ENCODE assay signal across 9 cellular contexts in the genomic region with DNA sequence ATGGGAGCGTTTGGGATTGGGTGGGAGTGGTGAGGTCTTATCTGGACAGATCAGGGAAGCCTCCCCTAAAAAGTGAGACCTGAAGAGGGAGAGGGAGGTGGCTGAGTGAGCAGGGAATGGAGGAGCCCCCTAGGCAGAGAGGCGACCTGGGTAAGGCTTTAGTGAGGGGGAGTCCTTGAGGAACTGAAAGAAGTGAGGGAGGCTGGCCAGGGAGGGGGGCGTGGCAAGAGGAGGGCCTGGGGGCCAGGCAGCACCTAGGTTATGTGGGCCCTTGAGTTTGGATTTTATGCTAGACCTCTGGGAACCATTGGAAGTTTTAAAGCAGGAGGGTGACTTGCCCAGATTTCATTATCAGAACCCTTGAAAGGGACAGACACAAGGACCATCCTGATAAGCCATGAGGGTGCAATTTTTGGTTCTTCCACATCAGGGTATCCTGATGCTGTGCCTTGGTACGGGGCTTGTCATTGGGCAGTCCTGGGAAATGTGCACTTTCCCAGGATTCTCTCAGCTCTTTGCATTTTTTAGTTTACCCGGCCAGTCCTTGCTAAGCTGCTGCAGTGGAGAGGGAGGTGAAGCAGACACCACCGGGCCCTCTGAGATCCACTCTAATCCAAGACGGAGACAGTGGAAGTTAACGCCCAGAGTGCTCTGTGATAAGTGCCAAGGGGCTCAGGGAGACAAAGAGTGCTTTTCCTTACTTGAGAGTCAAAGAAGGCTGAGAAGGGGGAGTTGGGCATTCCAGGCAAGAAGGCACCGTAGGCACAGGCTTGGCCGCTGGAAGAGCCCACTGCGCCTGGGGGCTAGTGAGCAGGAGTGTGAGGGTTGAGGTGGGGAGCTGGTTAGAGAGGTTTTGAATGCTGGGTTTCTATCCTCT. TPM values are rescaled to one million over a fixed set of nuclear protein-coding genes. Genes with fewer than 3 reads are reported as not detected.
DNase-seq lines count a peak whose midpoint lies in the region; ATAC-seq and TF ChIP-seq lines count a peak whose summit lies in the region.
"Had no signal": no experiment of that assay in that cellular context is flagged by ENCODE, and none has a peak within 500 bp of the region (broad histone marks: within the 10 kb centered on the region; RNA-seq: fewer than 3 reads in every experiment).

No MANE protein-coding gene starts in this region.

- intact Hi-C loops in right lobe of liver (cut with DNase I) = no loop called here
- intact Hi-C loops in vagina (cut with DNase I) = no loop called here

- WGBS in liver = 84% methylated on average over 11 of the region's 11 CpGs
- 47% methylated on average over 3 of the region's 11 CpGs for WGBS in right lobe of liver (ENCODE audit: insufficient coverage, low coverage, low lambda C conversion rate, missing lambda C conversion rate)

- H3K27me3 ChIP-seq in liver (ENCODE audit: control insufficient read depth in 4 of 4, insufficient read depth in 4 of 4, low read length in 3 of 4) = no peaks in the 10 kb centered on the region
- no peaks in the 10 kb centered on the region for H3K27me3 ChIP-seq in right lobe of liver
- no peaks in the 10 kb centered on the region for H3K27me3 ChIP-seq in neutrophil
- no peaks in the 10 kb centered on the region for H3K27me3 ChIP-seq in vagina

- H3K36me3 Mint-ChIP-seq in endothelial cell (ENCODE audit: low read depth, unreplicated experiment) = peaks cover 19% of the 10 kb centered on the region
- H3K36me3 Mint-ChIP-seq in progenitor cell of endocrine pancreas (ENCODE audit: insufficient read depth) = peaks cover 2% of the 10 kb centered on the region

- peaks cover 0 to 24% (median 4%) of the 10 kb centered on the region in 4 donors for H3K4me1 ChIP-seq in liver (ENCODE audit: control insufficient read depth in 4 of 4, insufficient read depth in 4 of 4, low read length in 3 of 4)
- peaks cover 0 to 8% (median 0%) of the 10 kb centered on the region in 4 donors for H3K4me1 ChIP-seq in right lobe of liver
- peaks cover 75 to 80% of the 10 kb centered on the region in 2 experiments for H3K4me1 ChIP-seq in neutrophil (ENCODE audit: control insufficient read depth in 1 of 2, insufficient read depth in 1 of 2, low read depth in 1 of 2, low read length in 1 of 2)
- peaks cover 100% of the 10 kb centered on the region for H3K4me1 ChIP-seq in vagina

- H3K36me3 ChIP-seq in liver (ENCODE audit: control insufficient read depth in 4 of 4, insufficient read depth in 3 of 4, low read depth in 1 of 4, low read length in 3 of 4) (no peaks in the 10 kb centered on the region), right lobe of liver (no peaks in the 10 kb centered on the region), neutrophil (peaks cover 46% of the 10 kb centered on the region), vagina (no peaks in the 10 kb centered on the region)

- H3K27ac Mint-ChIP-seq in endothelial cell (ENCODE audit: unreplicated experiment) = peak overlapping the region; percentile 42
- H3K27ac Mint-ChIP-seq in progenitor cell of endocrine pancreas = no peak overlapping the region

- H3K9ac ChIP-seq in liver (ENCODE audit: low read depth in 1 of 2, low read length in 2 of 2) = no peak overlapping the region

- no peak overlapping the region for H3K4me3 ChIP-seq in liver (ENCODE audit: low read depth in 1 of 3, low read length in 3 of 3)
- H3K4me3 ChIP-seq in right lobe of liver = no peak overlapping the region
- no peak overlapping the region for H3K4me3 ChIP-seq in neutrophil (ENCODE audit: low read depth in 1 of 2, low read length in 1 of 2)
- H3K4me3 ChIP-seq in vagina = no peak overlapping the region

- H3K9me3 ChIP-seq in liver (ENCODE audit: control insufficient read depth in 4 of 4, low read length in 3 of 4) (no peaks in the 10 kb centered on the region), right lobe of liver (no peaks in the 10 kb centered on the region), neutrophil (no peaks in the 10 kb centered on the region), vagina (no peaks in the 10 kb centered on the region)

- H3K27me3 Mint-ChIP-seq in endothelial cell (ENCODE audit: unreplicated experiment) (peaks cover 26% of the 10 kb centered on the region), progenitor cell of endocrine pancreas (peaks cover 9% of the 10 kb centered on the region)

- H3K9me3 Mint-ChIP-seq in endothelial cell (ENCODE audit: unreplicated experiment) = no peaks in the 10 kb centered on the region
- no peaks in the 10 kb centered on the region for H3K9me3 Mint-ChIP-seq in progenitor cell of endocrine pancreas (ENCODE audit: low read depth)

- TF ChIP-seq CTCF in liver (IDR thresholded peaks at IDR 0.05; ENCODE audit: low read depth, low read length, missing input control) = no peak
- TF ChIP-seq CTCF in right lobe of liver (IDR thresholded peaks at IDR 0.05) = no peak
- no peak for TF ChIP-seq CTCF in endothelial cell (IDR thresholded peaks at IDR 0.05; ENCODE audit: unreplicated experiment)
- TF ChIP-seq CTCF in neutrophil (IDR thresholded peaks at IDR 0.05) = no peak
- no peak for TF ChIP-seq CTCF in vagina (IDR thresholded peaks at IDR 0.05)
- no peak for TF ChIP-seq CTCF in progenitor cell of endocrine pancreas (IDR thresholded peaks at IDR 0.05; ENCODE audit: unreplicated experiment)

- H3K27ac ChIP-seq in liver (ENCODE audit: low read depth in 1 of 2, low read length in 2 of 2) (peak overlapping the region; percentile 18 to 30), right lobe of liver (no peak overlapping the region), neutrophil (peak overlapping the region; percentile 81), vagina (peak overlapping the region; percentile 97)

- H3K4me1 Mint-ChIP-seq in endothelial cell (ENCODE audit: unreplicated experiment) (peaks cover 58% of the 10 kb centered on the region), progenitor cell of endocrine pancreas (ENCODE audit: low read depth) (peaks cover 27% of the 10 kb centered on the region)

- peak overlapping the region; percentile 37 for H3K4me3 Mint-ChIP-seq in endothelial cell (ENCODE audit: unreplicated experiment)
- H3K4me3 Mint-ChIP-seq in progenitor cell of endocrine pancreas (ENCODE audit: low read depth) = no peak overlapping the region

- DNase-seq in right lobe of liver (no peak), endothelial cell (ENCODE audit: low spot score) (no peak), vagina (ENCODE audit: extremely low spot score in 2 of 2) (no peak), progenitor cell of endocrine pancreas (ENCODE audit: low spot score, unreplicated experiment) (no peak), OCI-M1 (lab: John Stamatoyannopoulos, UW) (no peak)
- DNase-seq: stimulated activated CD4-positive, alpha-beta T cell treated with anti-CD3 and anti-CD28 coated beads, Interleukin-2, amount 100 ng/mL, for 24 hours had no signal

- ATAC-seq in right lobe of liver (no peak), HG02763 (IDR thresholded peaks at IDR 0.05; ENCODE audit: unreplicated experiment) (no peak)

- no peak for TF ChIP-seq RAD21 in liver (IDR thresholded peaks at IDR 0.05)

- TF ChIP-seq POLR2A in right lobe of liver (IDR thresholded peaks at IDR 0.05) (no peak), vagina (IDR thresholded peaks at IDR 0.05) (no peak)

TF ChIP-seq in liver, 16 proteins besides CTCF, POLR2A, EP300 and RAD21 (continues in another document):
- TF ChIP-seq, protein P1, sequence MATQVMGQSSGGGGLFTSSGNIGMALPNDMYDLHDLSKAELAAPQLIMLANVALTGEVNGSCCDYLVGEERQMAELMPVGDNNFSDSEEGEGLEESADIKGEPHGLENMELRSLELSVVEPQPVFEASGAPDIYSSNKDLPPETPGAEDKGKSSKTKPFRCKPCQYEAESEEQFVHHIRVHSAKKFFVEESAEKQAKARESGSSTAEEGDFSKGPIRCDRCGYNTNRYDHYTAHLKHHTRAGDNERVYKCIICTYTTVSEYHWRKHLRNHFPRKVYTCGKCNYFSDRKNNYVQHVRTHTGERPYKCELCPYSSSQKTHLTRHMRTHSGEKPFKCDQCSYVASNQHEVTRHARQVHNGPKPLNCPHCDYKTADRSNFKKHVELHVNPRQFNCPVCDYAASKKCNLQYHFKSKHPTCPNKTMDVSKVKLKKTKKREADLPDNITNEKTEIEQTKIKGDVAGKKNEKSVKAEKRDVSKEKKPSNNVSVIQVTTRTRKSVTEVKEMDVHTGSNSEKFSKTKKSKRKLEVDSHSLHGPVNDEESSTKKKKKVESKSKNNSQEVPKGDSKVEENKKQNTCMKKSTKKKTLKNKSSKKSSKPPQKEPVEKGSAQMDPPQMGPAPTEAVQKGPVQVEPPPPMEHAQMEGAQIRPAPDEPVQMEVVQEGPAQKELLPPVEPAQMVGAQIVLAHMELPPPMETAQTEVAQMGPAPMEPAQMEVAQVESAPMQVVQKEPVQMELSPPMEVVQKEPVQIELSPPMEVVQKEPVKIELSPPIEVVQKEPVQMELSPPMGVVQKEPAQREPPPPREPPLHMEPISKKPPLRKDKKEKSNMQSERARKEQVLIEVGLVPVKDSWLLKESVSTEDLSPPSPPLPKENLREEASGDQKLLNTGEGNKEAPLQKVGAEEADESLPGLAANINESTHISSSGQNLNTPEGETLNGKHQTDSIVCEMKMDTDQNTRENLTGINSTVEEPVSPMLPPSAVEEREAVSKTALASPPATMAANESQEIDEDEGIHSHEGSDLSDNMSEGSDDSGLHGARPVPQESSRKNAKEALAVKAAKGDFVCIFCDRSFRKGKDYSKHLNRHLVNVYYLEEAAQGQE (IDR thresholded peaks at IDR 0.05) = no peak
- no peak for TF ChIP-seq FOXA2 (IDR thresholded peaks at IDR 0.05)
- TF ChIP-seq TAF1 (conservative IDR thresholded peaks at IDR 0.05) = no peak
- no peak for TF ChIP-seq SP1 (IDR thresholded peaks at IDR 0.05)
- TF ChIP-seq FOXA1 (IDR thresholded peaks at IDR 0.05) = no peak
- TF ChIP-seq RXRA (IDR thresholded peaks at IDR 0.05) = no peak
- TF ChIP-seq, protein P2, sequence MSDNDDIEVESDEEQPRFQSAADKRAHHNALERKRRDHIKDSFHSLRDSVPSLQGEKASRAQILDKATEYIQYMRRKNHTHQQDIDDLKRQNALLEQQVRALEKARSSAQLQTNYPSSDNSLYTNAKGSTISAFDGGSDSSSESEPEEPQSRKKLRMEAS (IDR thresholded peaks at IDR 0.05) = no peak
- TF ChIP-seq NR2F2 (IDR thresholded peaks at IDR 0.05) = no peak

RNA-seq across cellular contexts. Expression of a gene that starts 16.1 kb away (rescaled TPM):
- total RNA-seq in liver (100 to 1,000 TPM in 1 of 2 donors, 10 to 100 TPM in 1; 63.2 to 402 TPM), right lobe of liver (10 to 100 TPM; 23.1 to 96.9 (median 38.8) TPM), endothelial cell (ENCODE audit: unreplicated experiment) (205 TPM), vagina (2,053 TPM), progenitor cell of endocrine pancreas (35.0 and 41.4 TPM in 2 replicates)
- 10 to 100 TPM; 18.8 to 40.0 TPM for polyA plus RNA-seq in liver

Comparison
In these comparisons a context has a peak if more than half of its experiments do, and no peak if none do; other contexts are left out.
1. H3K27ac ChIP-seq: peak in liver (2 of 2), neutrophil (single experiment) and vagina (single experiment); none in right lobe of liver (0 of 3).